In the genomic region with DNA sequence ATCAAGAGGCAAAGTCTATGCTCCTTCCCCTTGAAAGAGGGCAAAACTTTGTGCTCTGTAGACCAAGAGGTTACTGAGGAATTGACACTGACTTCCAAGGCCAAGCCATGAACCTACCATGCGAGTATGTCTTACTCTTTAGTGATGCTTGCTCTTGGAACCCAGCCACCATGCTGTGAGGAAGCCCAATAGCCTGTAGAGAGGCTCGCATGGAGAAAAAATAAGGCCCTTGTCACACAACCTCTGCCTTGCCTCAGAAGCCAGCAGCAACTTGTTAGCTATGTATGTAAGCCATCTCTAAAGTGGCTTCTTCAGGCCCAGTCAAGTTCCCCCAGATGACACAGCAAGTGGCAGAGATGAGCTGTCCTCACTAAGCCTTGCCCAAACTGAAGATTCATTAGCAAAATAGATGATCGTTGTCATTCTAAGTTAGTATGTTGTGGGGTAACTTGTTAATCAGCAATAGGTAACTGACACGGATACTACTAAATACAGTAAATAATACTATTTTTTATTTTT, we compare ENCODE assay signal across 23 cellular contexts.
"Had no signal": no experiment of that assay in that cellular context is flagged by ENCODE, and none has a peak within 500 bp of the region (broad histone marks: within the 10 kb centered on the region; RNA-seq: fewer than 3 reads in every experiment).

No MANE protein-coding gene starts in this region.

- H3K36me3 Mint-ChIP-seq: activated naive CD4-positive, alpha-beta T cell treated with anti-CD3 and anti-CD28 coated beads, Interleukin-2, amount 50 U/mL, for 24 hours; naive thymus-derived CD4-positive, alpha-beta T cell; stimulated activated naive B cell treated with anti-CD40 and anti-IgM and Interleukin-4, amounts not matched to agents 10 μg/mL and 1 μg/mL and 100 μg/mL, for 72 hours; WTC11 had no signal

- H3K4me3 ChIP-seq: body of pancreas, dorsolateral prefrontal cortex, esophagus squamous epithelium, gastrocnemius medialis, SJSA1, skin epidermis, transverse colon had no signal

- H3K27me3 ChIP-seq: body of pancreas, esophagus squamous epithelium, transverse colon had no signal

- H3K36me3 ChIP-seq: esophagus squamous epithelium, gastrocnemius medialis, SJSA1, transverse colon had no signal

- H3K4me1 ChIP-seq: gastrocnemius medialis, SJSA1 had no signal

- H3K27ac Mint-ChIP-seq: activated naive CD4-positive, alpha-beta T cell treated with anti-CD3 and anti-CD28 coated beads, Interleukin-2, amount 50 U/mL, for 24 hours; activated T-helper 1 cell treated with anti-CD3 and anti-CD28 coated beads, Interleukin-12 subunit alpha, Interleukin-12 subunit beta, Interleukin-2, Interleukin-4 antibody, amounts not matched to agents 30 ng/mL and 10 ng/mL and 1 ng/mL, durations not matched to agents 14 hours and 24 hours and 36 hours; naive thymus-derived CD4-positive, alpha-beta T cell; progenitor cell of endocrine pancreas; stimulated activated naive B cell treated with anti-CD40 and anti-IgM and Interleukin-4, amounts not matched to agents 10 μg/mL and 1 μg/mL and 100 μg/mL, for 72 hours; WTC11 had no signal

- H3K4me3 Mint-ChIP-seq: activated naive CD4-positive, alpha-beta T cell treated with anti-CD3 and anti-CD28 coated beads, Interleukin-2, amount 50 U/mL, for 24 hours; activated T-helper 1 cell treated with anti-CD3 and anti-CD28 coated beads, Interleukin-12 subunit alpha, Interleukin-12 subunit beta, Interleukin-2, Interleukin-4 antibody, amounts not matched to agents 30 ng/mL and 10 ng/mL and 1 ng/mL, durations not matched to agents 14 hours and 24 hours and 36 hours; naive thymus-derived CD4-positive, alpha-beta T cell; neural crest cell; stimulated activated naive B cell treated with anti-CD40 and anti-IgM and Interleukin-4, amounts not matched to agents 10 μg/mL and 1 μg/mL and 100 μg/mL, for 72 hours; WTC11 had no signal

- DNase-seq: activated CD4-positive, alpha-beta T cell treated with anti-CD3 and anti-CD28 coated beads, Interleukin-2, amount 50 U/mL, for 48 hours; activated gamma-delta T cell treated with Interleukin-2 at 50 U/mL for 16 hours; anterior cingulate cortex; body of pancreas; central memory CD4-positive, alpha-beta T cell; esophagus squamous epithelium; gastrocnemius medialis; mesendoderm; naive thymus-derived CD4-positive, alpha-beta T cell; right cardiac atrium; stimulated activated CD4-positive, alpha-beta T cell treated with anti-CD3 and anti-CD28 coated beads, Interleukin-2, amount 100 ng/mL, for 24 hours; stimulated activated naive B cell treated with anti-CD40 and anti-IgM and Interleukin-4, amounts not matched to agents 10 μg/mL and 1 μg/mL and 100 μg/mL, for 72 hours; T-helper 1 cell; T-helper 9 cell; transverse colon had no signal

- H3K27ac ChIP-seq: body of pancreas, dorsolateral prefrontal cortex, gastrocnemius medialis, SJSA1, transverse colon had no signal

- H3K9me3 Mint-ChIP-seq: activated naive CD4-positive, alpha-beta T cell treated with anti-CD3 and anti-CD28 coated beads, Interleukin-2, amount 50 U/mL, for 24 hours; activated T-helper 1 cell treated with anti-CD3 and anti-CD28 coated beads, Interleukin-12 subunit alpha, Interleukin-12 subunit beta, Interleukin-2, Interleukin-4 antibody, amounts not matched to agents 30 ng/mL and 10 ng/mL and 1 ng/mL, durations not matched to agents 14 hours and 24 hours and 36 hours; neural crest cell had no signal

- H3K4me1 Mint-ChIP-seq: activated naive CD4-positive, alpha-beta T cell treated with anti-CD3 and anti-CD28 coated beads, Interleukin-2, amount 50 U/mL, for 24 hours; naive thymus-derived CD4-positive, alpha-beta T cell; neural crest cell; stimulated activated naive B cell treated with anti-CD40 and anti-IgM and Interleukin-4, amounts not matched to agents 10 μg/mL and 1 μg/mL and 100 μg/mL, for 72 hours; WTC11 had no signal

- H3K9me3 ChIP-seq: body of pancreas, esophagus squamous epithelium, gastrocnemius medialis, SJSA1, transverse colon had no signal
